8 cellular contexts compared by ENCODE assay signal in the genomic region with DNA sequence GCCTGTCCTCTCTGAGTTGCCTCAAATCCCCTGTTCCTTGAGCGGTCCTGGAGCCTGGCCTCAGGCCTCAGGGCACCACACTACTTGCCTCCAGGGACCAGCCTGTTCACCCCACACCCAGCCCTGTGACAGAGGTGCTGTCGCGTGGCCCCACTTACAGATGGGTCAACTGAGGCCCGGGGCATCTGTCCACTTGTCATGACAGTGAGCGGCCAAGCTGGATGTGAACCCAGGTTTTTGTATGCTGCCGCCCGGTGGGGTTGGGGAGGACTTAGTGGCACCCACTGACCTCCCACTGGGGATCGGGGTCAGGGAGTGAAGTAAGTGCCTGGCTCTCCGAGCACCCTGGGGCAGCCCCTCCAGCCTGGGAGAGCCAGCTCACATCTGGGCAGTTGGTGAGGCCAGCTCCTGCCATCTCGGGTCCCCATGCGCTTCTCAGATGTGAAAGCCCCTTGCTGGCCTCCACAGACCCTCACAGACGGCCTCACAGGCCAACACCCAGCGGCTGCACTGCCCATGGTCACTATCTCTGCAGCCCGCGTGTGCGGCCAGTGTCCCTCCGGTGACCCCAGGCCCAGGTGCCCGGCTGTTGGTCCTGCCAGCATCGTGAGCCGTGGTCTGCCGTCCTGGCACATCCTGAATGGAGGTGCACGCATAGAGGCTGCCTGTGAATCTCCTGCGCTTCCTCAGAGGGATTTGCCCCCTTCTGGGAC. TPM values are rescaled to one million over a fixed set of nuclear protein-coding genes. Genes with fewer than 3 reads are reported as not detected.
A peak's percentile ranks its signal among the peaks of the same experiment; 100 is the strongest.
DNase-seq lines count a peak whose midpoint lies in the region; ATAC-seq, FAIRE-seq and TF ChIP-seq lines count a peak whose summit lies in the region.

No MANE protein-coding gene starts in this region.

- peaks cover 10% of the 10 kb centered on the region for H3K27me3 Mint-ChIP-seq in neural progenitor cell (ENCODE audit: insufficient read depth, low read depth)

- peaks cover 25% of the 10 kb centered on the region for H3F3A ChIP-seq in neural progenitor cell (ENCODE audit: low read depth)

- TF ChIP-seq CTCF in left ventricle myocardium inferior (IDR thresholded peaks at IDR 0.05; ENCODE audit: borderline replicate concordance) (no peak), fibroblast of lung (conservative IDR thresholded peaks at IDR 0.05 in 1 of 2, IDR thresholded peaks at IDR 0.05 in 1 of 2; ENCODE audit: low read depth in 1 of 2, low read length in 2 of 2) (no peak), neural progenitor cell (IDR thresholded peaks at IDR 0.05) (no peak)

- peak overlapping the region; percentile 94 for H3K4me2 ChIP-seq in fibroblast of lung (ENCODE audit: extremely low read depth, insufficient read depth, low read length)
- peak overlapping the region; percentile 100 for H3K4me2 ChIP-seq in neural progenitor cell

- DNase-seq in left ventricle myocardium inferior, result no peak
- DNase-seq in left cardiac atrium, result no peak
- no peak for DNase-seq in fibroblast of lung (ENCODE audit: low read depth in 2 of 2)
- DNase-seq in neural progenitor cell (ENCODE audit: low spot score), result no peak
- no peak for DNase-seq in AG08396 (ENCODE audit: low spot score)
- no peak for DNase-seq in HTR-8/SVneo (ENCODE audit: insufficient read length, low spot score)
- DNase-seq in GM12892 (ENCODE audit: insufficient read length), result no peak

- peak overlapping the region; percentile 59 for H3K4me3 Mint-ChIP-seq in neural progenitor cell

- no peaks in the 10 kb centered on the region for H3K36me3 ChIP-seq in left ventricle myocardium inferior
- no peaks in the 10 kb centered on the region for H3K36me3 ChIP-seq in fibroblast of lung (ENCODE audit: control insufficient read depth, insufficient read depth, low read length)
- H3K36me3 ChIP-seq in neural progenitor cell, result no peaks in the 10 kb centered on the region

- peak overlapping the region; percentile 64 for H3K9ac ChIP-seq in fibroblast of lung (ENCODE audit: insufficient read depth, low read length)
- no peak overlapping the region for H3K9ac ChIP-seq in neural progenitor cell

- H3K4me3 ChIP-seq in left ventricle myocardium inferior (peak overlapping the region; percentile 73), fibroblast of lung (replicated peaks in 1 of 4; ENCODE audit: control extremely low read depth in 1 of 4, insufficient read depth in 1 of 4, low read depth in 3 of 4, low read length in 4 of 4) (peak overlapping the region in 3 of 4 experiments; percentile 52 to 64 (median 56)), neural progenitor cell (peak overlapping the region; percentile 66)

- no peaks in the 10 kb centered on the region for H3K9me3 Mint-ChIP-seq in neural progenitor cell

- peak overlapping the region; percentile 21 for H2AFZ ChIP-seq in fibroblast of lung (ENCODE audit: low read length)
- peak overlapping the region; percentile 94 for H2AFZ ChIP-seq in neural progenitor cell (replicated peaks)

- intact Hi-C loops in left ventricle myocardium inferior (cut with micrococcal nuclease), result no loop called here
- intact Hi-C loops in left cardiac atrium (cut with DNase I), result no loop called here

- H3K27me3 ChIP-seq in left ventricle myocardium inferior (ENCODE audit: low read depth) (no peaks in the 10 kb centered on the region), fibroblast of lung (ENCODE audit: control insufficient read depth, insufficient read depth, low read length) (no peaks in the 10 kb centered on the region), neural progenitor cell (peaks cover 12% of the 10 kb centered on the region)

- H3K79me2 ChIP-seq in fibroblast of lung (ENCODE audit: control insufficient read depth, insufficient read depth, low read length) (no peaks in the 10 kb centered on the region), neural progenitor cell (ENCODE audit: low read depth) (peaks cover 7% of the 10 kb centered on the region)

- TF ChIP-seq POLR2A in GM12892 (IDR thresholded peaks at IDR 0.05; ENCODE audit: low read depth, low read length), result no peak

- ATAC-seq in left cardiac atrium (no peak), HG02571 (IDR thresholded peaks at IDR 0.05; ENCODE audit: unreplicated experiment) (no peak)

- no peak overlapping the region for H3K27ac Mint-ChIP-seq in neural progenitor cell

- FAIRE-seq in HTR-8/SVneo (lab: Jason Lieb, UNC) (no peak), GM12892 (lab: Jason Lieb, UNC) (no peak)

- H4K20me1 ChIP-seq in fibroblast of lung (ENCODE audit: control insufficient read depth, extremely low read depth, insufficient read depth, low read length) (no peaks in the 10 kb centered on the region), neural progenitor cell (ENCODE audit: low read depth) (no peaks in the 10 kb centered on the region)

- H3K4me1 Mint-ChIP-seq in neural progenitor cell, result peaks cover 31% of the 10 kb centered on the region

- H3K4me1 ChIP-seq in left ventricle myocardium inferior, result peaks cover 75% of the 10 kb centered on the region
- H3K4me1 ChIP-seq in fibroblast of lung (ENCODE audit: control insufficient read depth, extremely low read depth, insufficient read depth, low read length), result peaks cover 28% of the 10 kb centered on the region
- peaks cover 26% of the 10 kb centered on the region for H3K4me1 ChIP-seq in neural progenitor cell

- H3K27ac ChIP-seq in left ventricle myocardium inferior (replicated peaks) (peak overlapping the region; percentile 92), fibroblast of lung (ENCODE audit: insufficient read depth, low read length) (peak overlapping the region; percentile 87), neural progenitor cell (no peak overlapping the region)

- no peaks in the 10 kb centered on the region for H3K9me3 ChIP-seq in left ventricle myocardium inferior (replicated peaks)
- no peaks in the 10 kb centered on the region for H3K9me3 ChIP-seq in fibroblast of lung (ENCODE audit: control insufficient read depth, insufficient read depth, low read depth, low read length)
- no peaks in the 10 kb centered on the region for H3K9me3 ChIP-seq in neural progenitor cell (ENCODE audit: low read depth)

- H3K36me3 Mint-ChIP-seq in neural progenitor cell, result no peaks in the 10 kb centered on the region

RNA-seq across cellular contexts. Expression of a gene that starts 9.3 kb away (rescaled TPM):
- total RNA-seq in left ventricle myocardium inferior (37.0 TPM), left cardiac atrium (10 to 100 TPM; 35.4 to 41.4 TPM), fibroblast of lung (21.5 and 23.1 TPM in 2 replicates), neural progenitor cell (ENCODE audit: low replicate concordance) (11.3 and 68.2 TPM in 2 replicates)
- polyA plus RNA-seq in fibroblast of lung, result 8.2 and 9.7 TPM in 2 replicates
- polyA plus RNA-seq in fibroblast of lung (2012), result 39.4 and 46.3 TPM in 2 replicates
- polyA minus RNA-seq in fibroblast of lung (ENCODE audit: low replicate concordance), result 6.5 and 10.0 TPM in 2 replicates
- polyA plus RNA-seq in GM12892 (2012; ENCODE audit: missing spikeins), result 4.9 TPM

RNA-seq across cellular contexts. Expression of a gene that starts 24.3 kb away (rescaled TPM):
- total RNA-seq in left ventricle myocardium inferior (37.9 TPM), left cardiac atrium (10 to 100 TPM; 47.1 to 66.9 TPM), fibroblast of lung (18.0 and 21.8 TPM in 2 replicates), neural progenitor cell (ENCODE audit: low replicate concordance) (7.4 and 15.7 TPM in 2 replicates)
- polyA plus RNA-seq in fibroblast of lung, result 11.6 and 18.3 TPM in 2 replicates
- polyA plus RNA-seq in fibroblast of lung (2012), result 30.8 and 38.0 TPM in 2 replicates
- polyA minus RNA-seq in fibroblast of lung (ENCODE audit: low replicate concordance), result 18.0 and 19.2 TPM in 2 replicates
- polyA plus RNA-seq in GM12892 (2012; ENCODE audit: missing spikeins), result 2.0 TPM
